Comparison of ENCODE assay signal across 18 cellular contexts in genomic region chr18:62745089-62745751, GRCh38.
A peak's percentile ranks its signal among the peaks of the same experiment; 100 is the strongest.
DNase-seq lines count a peak whose midpoint lies in the region; ATAC-seq, FAIRE-seq and TF ChIP-seq lines count a peak whose summit lies in the region.
"Had no signal": no experiment of that assay in that cellular context is flagged by ENCODE, and none has a peak within 500 bp of the region (broad histone marks: within the 10 kb centered on the region; RNA-seq: fewer than 3 reads in every experiment).

No MANE protein-coding gene starts in this region.

- peaks cover 23% of the 10 kb centered on the region for H3K4me1 Mint-ChIP-seq in stimulated activated memory B cell treated with anti-CD40 and anti-IgM and Interleukin-4, amounts not matched to agents 10 μg/mL and 1 μg/mL and 100 μg/mL, for 72 hours

- no peak for TF ChIP-seq CTCF in GM10248 (IDR thresholded peaks at IDR 0.05; ENCODE audit: control extremely low read depth, extremely low read depth, low read depth, missing control alignments)

- H3K27ac Mint-ChIP-seq in stimulated activated memory B cell treated with anti-CD40 and anti-IgM and Interleukin-4, amounts not matched to agents 10 μg/mL and 1 μg/mL and 100 μg/mL, for 72 hours, result peak overlapping the region; percentile 62

- H3K4me3 Mint-ChIP-seq in stimulated activated memory B cell treated with anti-CD40 and anti-IgM and Interleukin-4, amounts not matched to agents 10 μg/mL and 1 μg/mL and 100 μg/mL, for 72 hours, result no peak overlapping the region

- CTCF ChIA-PET in GM10248 (lab: Yijun Ruan, JAX), result interaction anchor here (0.8 to 1.2 kb wide), 4 partner anchors 8 to 172 kb away, joined by 3 to 6 read pairs (median 3); no protein-coding TSS in a partner anchor

- POLR2A ChIA-PET in GM10248 (lab: Yijun Ruan, JAX), result no interaction called here

- peak; percentile 51 for FAIRE-seq in islet of Langerhans (lab: Jason Lieb, UNC)
- FAIRE-seq: H54 had no signal

- no peaks in the 10 kb centered on the region for H3K27me3 Mint-ChIP-seq in stimulated activated memory B cell treated with anti-CD40 and anti-IgM and Interleukin-4, amounts not matched to agents 10 μg/mL and 1 μg/mL and 100 μg/mL, for 72 hours

- H3K36me3 Mint-ChIP-seq in stimulated activated memory B cell treated with anti-CD40 and anti-IgM and Interleukin-4, amounts not matched to agents 10 μg/mL and 1 μg/mL and 100 μg/mL, for 72 hours, result no peaks in the 10 kb centered on the region

- H3K9me3 Mint-ChIP-seq in stimulated activated memory B cell treated with anti-CD40 and anti-IgM and Interleukin-4, amounts not matched to agents 10 μg/mL and 1 μg/mL and 100 μg/mL, for 72 hours, result no peaks in the 10 kb centered on the region

- peak; percentile 56 for ATAC-seq in HG03066 (IDR thresholded peaks at IDR 0.05; ENCODE audit: low read depth, unreplicated experiment)
- ATAC-seq in stimulated activated memory B cell treated with anti-CD40 and anti-IgM and Interleukin-4, amounts not matched to agents 10 μg/mL and 1 μg/mL and 100 μg/mL, for 72 hours, result no peak
- ATAC-seq in HG03025 (IDR thresholded peaks at IDR 0.05; ENCODE audit: low FRiP score, unreplicated experiment), result no peak

- DNase-seq in GM10248 (ENCODE audit: extremely low spot score) (peak; percentile 19), COLO668 (lab: John Stamatoyannopoulos, UW; ENCODE audit: unreplicated experiment) (no peak), islet precursor cell (no peak)
- DNase-seq: COR-L47, DMS 273 treated with DMSO at 0.1 percent for 48 hours, GDM1, MV-4-11, NCI-H187, NCI-H2107, NCI-H2227 treated with DMSO at 0.1 percent for 48 hours, NCI-H510A treated with DMSO at 0.1 percent for 48 hours, NCI-H82, SHP77 had no signal
